ENCODE assay signal across 1 cellular context in the genomic region with DNA sequence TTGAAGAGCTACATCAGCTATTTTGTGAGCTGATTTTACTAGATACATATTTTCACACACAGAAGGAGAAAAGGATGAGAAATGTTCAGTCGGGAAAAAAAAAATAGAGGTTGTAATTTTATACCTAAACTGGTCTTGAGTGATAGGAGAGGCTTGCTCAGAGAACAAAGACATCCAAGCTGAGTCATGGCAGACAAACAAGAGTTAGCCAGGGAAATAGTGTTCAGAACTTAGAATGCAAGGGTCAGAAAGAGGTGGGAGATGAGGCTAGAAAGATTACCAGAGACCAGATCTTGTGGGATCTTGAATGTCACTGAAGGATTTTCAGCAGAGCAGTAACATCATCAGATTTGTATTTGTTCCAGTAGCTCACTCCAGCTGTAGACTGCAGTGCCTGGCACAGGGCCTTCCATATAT.
TF ChIP-seq lines count a peak whose summit lies in the region.

No MANE protein-coding gene starts in this region.

TF ChIP-seq in GM23338, 12 proteins besides CTCF, POLR2A, EP300 and RAD21 (continued from another document):
- TF ChIP-seq JUNB (IDR thresholded peaks at IDR 0.05; ENCODE audit: unreplicated experiment) (no peak), NANOG (IDR thresholded peaks at IDR 0.05; ENCODE audit: borderline replicate concordance) (no peak)
